ENCODE assay signal across 20 cellular contexts in genomic region chrX:48456628-48457027, GRCh38. TPM values are rescaled to one million over a fixed set of nuclear protein-coding genes. Genes with fewer than 3 reads are reported as not detected.
DNase-seq lines count a peak whose midpoint lies in the region; ATAC-seq and TF ChIP-seq lines count a peak whose summit lies in the region.
"Had no signal": no experiment of that assay in that cellular context is flagged by ENCODE, and none has a peak within 500 bp of the region (broad histone marks: within the 10 kb centered on the region; RNA-seq: fewer than 3 reads in every experiment).

No MANE protein-coding gene starts in this region.

- no peaks in the 10 kb centered on the region for H3K9me3 ChIP-seq in right atrium auricular region
- no peaks in the 10 kb centered on the region for H3K9me3 ChIP-seq in left ventricle myocardium inferior (replicated peaks)
- H3K9me3 ChIP-seq: A549, BLaER1, HAP-1 had no signal

- H3K4me3 ChIP-seq in right atrium auricular region (no peak overlapping the region), left ventricle myocardium inferior (no peak overlapping the region)
- H3K4me3 ChIP-seq: A549, BLaER1, GM12878, HAP-1 had no signal

- no peak for TF ChIP-seq CTCF in right atrium auricular region (IDR thresholded peaks at IDR 0.05)
- TF ChIP-seq CTCF in left ventricle myocardium inferior (IDR thresholded peaks at IDR 0.05; ENCODE audit: borderline replicate concordance), result no peak
- no peak for TF ChIP-seq CTCF in glutamatergic neuron (IDR thresholded peaks at IDR 0.05; ENCODE audit: partially characterized antibody, unreplicated experiment)

- peak; percentile 72 for DNase-seq in DMS 273 (lab: John Stamatoyannopoulos, UW; ENCODE audit: unreplicated experiment)
- no peak for DNase-seq in DMS 273 treated with DMSO at 0.1 percent for 48 hours (lab: John Stamatoyannopoulos, UW)
- peak; percentile 16 for DNase-seq in right atrium auricular region (ENCODE audit: low spot score)
- no peak for DNase-seq in left ventricle myocardium inferior
- no peak for DNase-seq in glutamatergic neuron
- DNase-seq in stimulated activated naive CD4-positive, alpha-beta T cell (lab: John Stamatoyannopoulos, UW), result no peak
- DNase-seq: CD4-positive, alpha-beta memory T cell; DMS53; DND-41; EL had no signal

- no peaks in the 10 kb centered on the region for H3K9me3 Mint-ChIP-seq in glutamatergic neuron (ENCODE audit: unreplicated experiment)
- H3K9me3 Mint-ChIP-seq: CD4-positive, alpha-beta memory T cell had no signal

- peaks cover 3% of the 10 kb centered on the region for H3K4me1 Mint-ChIP-seq in glutamatergic neuron (ENCODE audit: low read depth, unreplicated experiment)
- H3K4me1 Mint-ChIP-seq: CD14-positive monocyte; CD4-positive, alpha-beta memory T cell had no signal

- H3K27me3 ChIP-seq in right atrium auricular region (no peaks in the 10 kb centered on the region), left ventricle myocardium inferior (ENCODE audit: low read depth) (no peaks in the 10 kb centered on the region)

- intact Hi-C loops in left ventricle myocardium inferior (cut with micrococcal nuclease), result no loop called here

- H3K4me1 ChIP-seq in right atrium auricular region (no peaks in the 10 kb centered on the region), left ventricle myocardium inferior (no peaks in the 10 kb centered on the region)
- H3K4me1 ChIP-seq: A549, BLaER1 had no signal

- no peak for ATAC-seq in GM19023 (IDR thresholded peaks at IDR 0.05; ENCODE audit: unreplicated experiment)
- ATAC-seq: A549, GM12878 had no signal

- H3K27ac ChIP-seq in right atrium auricular region, result no peak overlapping the region
- H3K27ac ChIP-seq in left ventricle myocardium inferior (replicated peaks), result no peak overlapping the region
- H3K27ac ChIP-seq: 22Rv1, A549, BLaER1, HL-60 had no signal

- H3K36me3 Mint-ChIP-seq in glutamatergic neuron (ENCODE audit: unreplicated experiment), result no peaks in the 10 kb centered on the region

- no peak overlapping the region for H3K4me3 Mint-ChIP-seq in glutamatergic neuron (ENCODE audit: unreplicated experiment)
- H3K4me3 Mint-ChIP-seq: CD14-positive monocyte had no signal

- H3K27me3 Mint-ChIP-seq in glutamatergic neuron (ENCODE audit: unreplicated experiment), result no peaks in the 10 kb centered on the region
- H3K27me3 Mint-ChIP-seq: CD4-positive, alpha-beta memory T cell had no signal

- peak overlapping the region; percentile 52 for H3K27ac Mint-ChIP-seq in glutamatergic neuron (ENCODE audit: unreplicated experiment)
- H3K27ac Mint-ChIP-seq: CD14-positive monocyte had no signal

- no peaks in the 10 kb centered on the region for H3K36me3 ChIP-seq in right atrium auricular region
- H3K36me3 ChIP-seq in left ventricle myocardium inferior, result no peaks in the 10 kb centered on the region

RNA-seq across cellular contexts. Expression of gene SLC38A5, which starts 13.4 kb away (rescaled TPM):
- total RNA-seq in right atrium auricular region (1 to 10 TPM; 2.2 to 4.9 TPM), left ventricle myocardium inferior (0.71 TPM), glutamatergic neuron (ENCODE audit: unreplicated experiment) (136 TPM)
- total RNA-seq: HT1080 had no signal

RNA-seq across cellular contexts. Expression of gene FTSJ1, which starts 19.4 kb away (rescaled TPM):
- total RNA-seq in right atrium auricular region (10 to 100 TPM; 36.6 to 43.3 TPM), left ventricle myocardium inferior (15.3 TPM), glutamatergic neuron (ENCODE audit: unreplicated experiment) (87.6 TPM)

RNA-seq across cellular contexts. Expression of gene SSX4B, which starts 44.9 kb away (rescaled TPM):
- total RNA-seq in right atrium auricular region (not detected), left ventricle myocardium inferior (not detected), glutamatergic neuron (ENCODE audit: unreplicated experiment) (0.71 TPM)
- total RNA-seq: CD4-positive, alpha-beta memory T cell; G401; GM12878 had no signal

RNA-seq across cellular contexts. Expression of gene PORCN, which starts 52.2 kb away (rescaled TPM):
- total RNA-seq in right atrium auricular region (10 to 100 TPM; 23.0 to 43.0 TPM), left ventricle myocardium inferior (13.6 TPM), glutamatergic neuron (ENCODE audit: unreplicated experiment) (18.6 TPM)

Comparison
In these comparisons a context has a peak if more than half of its experiments do, and no peak if none do; other contexts are left out.
1. DNase-seq: peak in DMS 273 (single experiment) and right atrium auricular region (single experiment); none in DMS 273 treated with DMSO at 0.1 percent for 48 hours (single experiment), left ventricle myocardium inferior (single experiment), glutamatergic neuron (single experiment) and stimulated activated naive CD4-positive, alpha-beta T cell (0 of 6).
2. RNA of gene SLC38A5, which starts 13.4 kb away (total RNA-seq): 136 TPM in glutamatergic neuron (single experiment); 2.2 to 4.9 TPM in right atrium auricular region and 0.71 TPM in left ventricle myocardium inferior (single experiment); every median in the first group is over 10 times any median in the second.